8 cellular contexts compared by ENCODE assay signal in the genomic region with DNA sequence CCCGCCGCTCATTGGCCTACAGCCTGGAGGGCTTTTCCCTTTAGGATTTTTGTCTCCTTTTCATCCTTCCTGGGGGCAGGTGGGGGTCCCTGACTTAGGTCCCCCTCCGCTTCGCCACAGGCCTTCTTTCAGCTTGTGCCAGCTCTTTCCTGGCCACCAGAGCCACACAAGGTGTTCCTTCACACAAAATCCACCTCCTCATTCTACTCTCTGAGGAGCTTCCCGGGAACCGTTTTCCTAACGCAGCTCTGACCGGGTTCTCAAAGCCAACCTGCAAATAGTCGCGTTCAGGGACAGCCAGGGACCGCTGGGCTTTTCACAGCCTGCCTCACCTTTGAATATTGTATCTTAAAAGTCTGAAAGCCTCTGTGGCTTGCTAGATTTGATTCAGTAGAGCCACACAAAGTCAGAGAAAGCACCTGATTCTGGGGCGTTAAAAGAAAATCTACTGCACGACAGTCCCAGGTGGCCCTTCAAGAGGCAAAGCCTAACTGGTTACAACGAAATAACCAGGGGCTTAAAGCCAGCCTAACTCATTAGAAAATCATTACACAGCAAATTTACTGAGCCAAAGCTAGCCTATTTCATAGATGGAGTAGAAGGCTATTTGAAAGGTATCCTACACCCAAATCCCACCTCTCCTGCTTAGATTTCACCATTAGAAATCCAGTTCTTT. TPM values are rescaled to one million over a fixed set of nuclear protein-coding genes. Genes with fewer than 3 reads are reported as not detected.
DNase-seq lines count a peak whose midpoint lies in the region; ATAC-seq, FAIRE-seq and TF ChIP-seq lines count a peak whose summit lies in the region.

No MANE protein-coding gene starts in this region.

- H3K36me3 ChIP-seq in spleen, result no peaks in the 10 kb centered on the region

- ATAC-seq in GM21381 (IDR thresholded peaks at IDR 0.05; ENCODE audit: unreplicated experiment), result no peak

- peaks cover 3 to 11% (median 5%) of the 10 kb centered on the region in 6 donors for H3K4me1 ChIP-seq in spleen

- H3K36me3 Mint-ChIP-seq in T-helper 2 cell treated with Interferon-gamma antibody and Interleukin-4, amounts not matched to agents 5 μg/mL and 100 μg/mL, for 36 hours (ENCODE audit: low read depth), result no peaks in the 10 kb centered on the region
- H3K36me3 Mint-ChIP-seq in activated naive CD8-positive, alpha-beta T cell treated with anti-CD3 and anti-CD28 coated beads for 36 hours, result no peaks in the 10 kb centered on the region
- H3K36me3 Mint-ChIP-seq in immature natural killer cell, result no peaks in the 10 kb centered on the region

- peaks cover 38% of the 10 kb centered on the region for H3K27me3 Mint-ChIP-seq in T-helper 2 cell treated with Interferon-gamma antibody and Interleukin-4, amounts not matched to agents 5 μg/mL and 100 μg/mL, for 36 hours (ENCODE audit: low read depth)
- H3K27me3 Mint-ChIP-seq in activated naive CD8-positive, alpha-beta T cell treated with anti-CD3 and anti-CD28 coated beads for 36 hours, result peaks cover 24% of the 10 kb centered on the region
- H3K27me3 Mint-ChIP-seq in immature natural killer cell (ENCODE audit: low read depth in 3 of 3), result peaks cover 3 to 12% (median 10%) of the 10 kb centered on the region in 3 donors

- intact Hi-C loops in spleen (cut with DNase I; ENCODE audit: low total_unique reads), result no loop called here

- peak overlapping the region in 7 of 8 donors; percentile 10 to 66 (median 27) for H3K4me3 ChIP-seq in spleen

- H3K4me1 Mint-ChIP-seq in T-helper 2 cell treated with Interferon-gamma antibody and Interleukin-4, amounts not matched to agents 5 μg/mL and 100 μg/mL, for 36 hours (ENCODE audit: low read depth), result peaks cover 3% of the 10 kb centered on the region
- no peaks in the 10 kb centered on the region for H3K4me1 Mint-ChIP-seq in activated naive CD8-positive, alpha-beta T cell treated with anti-CD3 and anti-CD28 coated beads for 36 hours
- peaks cover 0 to 3% of the 10 kb centered on the region in 2 donors for H3K4me1 Mint-ChIP-seq in immature natural killer cell

- H3K27ac ChIP-seq in spleen, result no peak overlapping the region

- CTCF ChIA-PET in GM10248 (lab: Yijun Ruan, JAX), result no interaction called here

- TF ChIP-seq POLR2A in spleen (IDR thresholded peaks at IDR 0.05), result no peak

- no peak for DNase-seq in T-helper 2 cell treated with Interferon-gamma antibody and Interleukin-4, amounts not matched to agents 5 μg/mL and 100 μg/mL, for 36 hours (ENCODE audit: low spot score)
- DNase-seq in T-helper 2 cell (no peak), immature natural killer cell (no peak), spleen (no peak), D721Med (ENCODE audit: insufficient read length, low spot score) (no peak), GM10248 (ENCODE audit: extremely low spot score) (no peak)
- DNase-seq in activated naive CD8-positive, alpha-beta T cell treated with anti-CD3 and anti-CD28 coated beads for 36 hours, result no peak

- POLR2A ChIA-PET in GM10248 (lab: Yijun Ruan, JAX), result no interaction called here

- no peaks in the 10 kb centered on the region for H3K9me3 Mint-ChIP-seq in T-helper 2 cell treated with Interferon-gamma antibody and Interleukin-4, amounts not matched to agents 5 μg/mL and 100 μg/mL, for 36 hours
- no peaks in the 10 kb centered on the region for H3K9me3 Mint-ChIP-seq in activated naive CD8-positive, alpha-beta T cell treated with anti-CD3 and anti-CD28 coated beads for 36 hours
- H3K9me3 Mint-ChIP-seq in immature natural killer cell, result no peaks in the 10 kb centered on the region

- no peak for FAIRE-seq in D721Med (lab: Jason Lieb, UNC)

- H3K27me3 ChIP-seq in spleen (replicated peaks in 1 of 7), result peaks cover 0 to 51% (median 24%) of the 10 kb centered on the region in 7 donors

- WGBS in spleen, 5 donors, result 13 to 50% (median 17%) methylated on average over 11 to 14 of the region's 14 CpGs

- TF ChIP-seq CTCF in spleen (IDR thresholded peaks at IDR 0.05 in 8 of 11, conservative IDR thresholded peaks at IDR 0.05 in 3 of 11), result no peak
- no peak for TF ChIP-seq CTCF in D721Med (IDR thresholded peaks at IDR 0.05; ENCODE audit: insufficient read depth, missing control alignments)
- TF ChIP-seq CTCF in GM10248 (IDR thresholded peaks at IDR 0.05; ENCODE audit: control extremely low read depth, extremely low read depth, low read depth, missing control alignments), result no peak

- H3K4me3 Mint-ChIP-seq in T-helper 2 cell treated with Interferon-gamma antibody and Interleukin-4, amounts not matched to agents 5 μg/mL and 100 μg/mL, for 36 hours, result peak overlapping the region; percentile 76
- H3K4me3 Mint-ChIP-seq in activated naive CD8-positive, alpha-beta T cell treated with anti-CD3 and anti-CD28 coated beads for 36 hours, result peak overlapping the region; percentile 58
- peak overlapping the region; percentile 63 to 84 (median 71) for H3K4me3 Mint-ChIP-seq in immature natural killer cell

- H3K9me3 ChIP-seq in spleen, result no peaks in the 10 kb centered on the region

- H3K27ac Mint-ChIP-seq in T-helper 2 cell treated with Interferon-gamma antibody and Interleukin-4, amounts not matched to agents 5 μg/mL and 100 μg/mL, for 36 hours, result no peak overlapping the region
- H3K27ac Mint-ChIP-seq in activated naive CD8-positive, alpha-beta T cell treated with anti-CD3 and anti-CD28 coated beads for 36 hours, result no peak overlapping the region
- no peak overlapping the region for H3K27ac Mint-ChIP-seq in immature natural killer cell

RNA-seq across cellular contexts. Expression of a gene that starts 0.8 kb away (rescaled TPM):
- total RNA-seq in activated naive CD8-positive, alpha-beta T cell treated with anti-CD3 and anti-CD28 coated beads for 36 hours, result under 1 TPM; 0.14 to 0.18 TPM
- not detected for polyA plus RNA-seq in immature natural killer cell
- total RNA-seq in spleen, result 1 to 10 TPM in 5 of 7 donors, under 1 TPM in 2; 0.85 to 3.3 (median 1.6) TPM
- polyA plus RNA-seq in spleen, result 1 to 10 TPM in 2 of 3 donors, under 1 TPM in 1; 0.41 to 1.5 (median 1.5) TPM
